In the genomic region with DNA sequence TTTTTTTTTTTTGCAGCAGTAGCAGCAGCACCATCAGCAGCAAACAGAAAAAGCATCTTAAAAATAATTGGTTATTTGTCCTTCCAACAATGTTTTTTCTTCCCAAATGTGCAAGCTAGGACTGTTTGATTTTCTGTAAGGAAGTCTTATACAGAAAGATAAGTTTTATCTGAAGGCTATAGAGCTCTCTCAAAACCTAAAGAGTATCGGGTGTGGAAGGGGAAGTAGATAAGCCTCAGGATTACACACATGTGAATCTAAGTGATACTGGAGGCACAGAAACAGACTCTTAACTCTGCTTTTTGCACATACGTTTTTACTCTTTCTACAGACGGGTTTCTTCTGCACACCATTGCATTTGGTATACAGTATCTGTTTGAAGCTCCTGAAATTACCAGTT, we compare ENCODE assay signal across 26 cellular contexts.
"Had no signal": no experiment of that assay in that cellular context is flagged by ENCODE, and none has a peak within 500 bp of the region (broad histone marks: within the 10 kb centered on the region; RNA-seq: fewer than 3 reads in every experiment).

No MANE protein-coding gene starts in this region.

- FAIRE-seq: RCC 7860 had no signal

- H3K36me3 ChIP-seq: brain microvascular endothelial cell, cardiac muscle cell, SJSA1 had no signal

- H3K4me1 Mint-ChIP-seq: activated CD4-positive, alpha-beta T cell treated with anti-CD3 and anti-CD28 coated beads, Interleukin-2, amount 10 ng/mL, durations not matched to agents 7 days and 5 days; activated T-helper 17 cell treated with anti-CD3 and anti-CD28 coated beads, Interleukin-2, amount 50 U/mL, for 72 hours; WTC11 had no signal

- H3K9me3 ChIP-seq: SJSA1 had no signal

- DNase-seq: activated CD4-positive, alpha-beta memory T cell treated with anti-CD3 and anti-CD28 coated beads for 36 hours; activated CD4-positive, alpha-beta T cell treated with anti-CD3 and anti-CD28 coated beads, Interleukin-2, amount 10 ng/mL, durations not matched to agents 7 days and 5 days; activated CD8-positive, alpha-beta memory T cell treated with anti-CD3 and anti-CD28 coated beads for 24 hours; activated gamma-delta T cell; activated naive CD4-positive, alpha-beta T cell treated with anti-CD3 and anti-CD28 coated beads for 36 hours; activated T-cell treated with anti-CD3 and anti-CD28 coated beads for 4 hours; activated T-cell treated with anti-CD3 and anti-CD28 coated beads, Interleukin-2, amount 50 U/mL, for 48 hours; amygdala; brain microvascular endothelial cell; Kasumi-1; NCI-H146; NCI-H187 treated with DMSO at 0.1 percent for 48 hours; NCI-H2081 treated with DMSO at 0.1 percent for 48 hours; NCI-H446; NCI-H524; PC-3; SHP77; T-helper 9 cell had no signal

- H3K4me3 ChIP-seq: cardiac muscle cell, SJSA1 had no signal

- H3K27me3 Mint-ChIP-seq: activated CD4-positive, alpha-beta memory T cell treated with anti-CD3 and anti-CD28 coated beads for 36 hours; activated CD4-positive, alpha-beta T cell treated with anti-CD3 and anti-CD28 coated beads, Interleukin-2, amount 10 ng/mL, durations not matched to agents 7 days and 5 days; activated naive CD8-positive, alpha-beta T cell; activated T-helper 17 cell treated with anti-CD3 and anti-CD28 coated beads, Interleukin-2, amount 50 U/mL, for 72 hours had no signal

- H3K27ac Mint-ChIP-seq: activated CD4-positive, alpha-beta memory T cell treated with anti-CD3 and anti-CD28 coated beads for 36 hours; activated CD4-positive, alpha-beta T cell treated with anti-CD3 and anti-CD28 coated beads, Interleukin-2, amount 10 ng/mL, durations not matched to agents 7 days and 5 days; activated naive CD4-positive, alpha-beta T cell treated with anti-CD3 and anti-CD28 coated beads for 36 hours; activated naive CD8-positive, alpha-beta T cell; activated T-helper 17 cell treated with anti-CD3 and anti-CD28 coated beads, Interleukin-2, amount 50 U/mL, for 72 hours; T-helper 1 cell treated with Interleukin-12 subunit alpha and Interleukin-12 subunit beta and Interleukin-4 antibody, amounts not matched to agents 30 μg/mL and 1 μg/mL, for 36 hours; WTC11 had no signal

- ATAC-seq: activated T-helper 17 cell treated with anti-CD3 and anti-CD28 coated beads, Interleukin-2, amount 50 U/mL, for 72 hours; PC-3; SK-N-SH treated with all-trans-retinoic acid at 6 μM for 48 hours; WTC11 had no signal

- H3K36me3 Mint-ChIP-seq: activated CD4-positive, alpha-beta memory T cell treated with anti-CD3 and anti-CD28 coated beads for 36 hours; activated naive CD8-positive, alpha-beta T cell; WTC11 had no signal

- H3K27me3 ChIP-seq: brain microvascular endothelial cell, cardiac muscle cell, SJSA1 had no signal

- H3K4me3 Mint-ChIP-seq: activated CD4-positive, alpha-beta memory T cell treated with anti-CD3 and anti-CD28 coated beads for 36 hours; activated CD4-positive, alpha-beta T cell treated with anti-CD3 and anti-CD28 coated beads, Interleukin-2, amount 10 ng/mL, durations not matched to agents 7 days and 5 days; activated naive CD4-positive, alpha-beta T cell treated with anti-CD3 and anti-CD28 coated beads for 36 hours; activated naive CD8-positive, alpha-beta T cell; activated T-helper 17 cell treated with anti-CD3 and anti-CD28 coated beads, Interleukin-2, amount 50 U/mL, for 72 hours; T-helper 1 cell treated with Interleukin-12 subunit alpha and Interleukin-12 subunit beta and Interleukin-4 antibody, amounts not matched to agents 30 μg/mL and 1 μg/mL, for 36 hours; WTC11 had no signal

- H3K4me1 ChIP-seq: SJSA1 had no signal

- H3K27ac ChIP-seq: brain microvascular endothelial cell, cardiac muscle cell, SJSA1 had no signal
